13 cellular contexts compared by ENCODE assay signal in genomic region chr1:161018631-161018930, GRCh38. TPM values are rescaled to one million over a fixed set of nuclear protein-coding genes. Genes with fewer than 3 reads are reported as not detected.
DNase-seq lines count a peak whose midpoint lies in the region; ATAC-seq and TF ChIP-seq lines count a peak whose summit lies in the region.
"Had no signal": no experiment of that assay in that cellular context is flagged by ENCODE, and none has a peak within 500 bp of the region (broad histone marks: within the 10 kb centered on the region; RNA-seq: fewer than 3 reads in every experiment).

No MANE protein-coding gene starts in this region.

- H3K9me2 ChIP-seq in PC-3 (replicated peaks; ENCODE audit: low read length) = no peaks in the 10 kb centered on the region

- H3F3A ChIP-seq in PC-3 (ENCODE audit: low read length, unreplicated experiment) = peaks cover 4% of the 10 kb centered on the region

- H3K9me3 ChIP-seq in PC-3 (ENCODE audit: low read length) (no peaks in the 10 kb centered on the region), muscle layer of duodenum (ENCODE audit: control insufficient read depth in 1 of 2, low read length in 2 of 2) (no peaks in the 10 kb centered on the region)

- H2AFZ ChIP-seq in PC-3 (ENCODE audit: low read length) = no peak overlapping the region

- BruUV-seq in PC-3 (replicated peaks; lab: Mats Ljungman, UMichigan) = no TSS peak

- H3K9me3 Mint-ChIP-seq in CD14-positive monocyte = peaks cover 0 to 2% (median 0%) of the 10 kb centered on the region in 7 donors

- H3K4me3 Mint-ChIP-seq in CD14-positive monocyte = peak overlapping the region in 1 of 2 donors; percentile 93

- no peaks in the 10 kb centered on the region for H3K27me3 ChIP-seq in PC-3 (ENCODE audit: low read length)
- no peaks in the 10 kb centered on the region for H3K27me3 ChIP-seq in muscle layer of duodenum (ENCODE audit: low read depth, low read length)

- peaks cover 1 to 12% (median 2%) of the 10 kb centered on the region in 3 donors for H3K27me3 Mint-ChIP-seq in CD14-positive monocyte (ENCODE audit: low read depth in 3 of 3)

- peak overlapping the region; percentile 17 to 94 (median 75) for H3K27ac Mint-ChIP-seq in CD14-positive monocyte

- H3K4me1 ChIP-seq in PC-3 (ENCODE audit: insufficient read depth, low read length) (peaks cover 57% of the 10 kb centered on the region), muscle layer of duodenum (ENCODE audit: control insufficient read depth in 1 of 2, insufficient read depth in 2 of 2, low read length in 2 of 2) (peaks cover 12 to 13% of the 10 kb centered on the region in 2 donors)

- no peak for TF ChIP-seq CTCF in CD14-positive monocyte (IDR thresholded peaks at IDR 0.05)
- no peak for TF ChIP-seq CTCF in PC-3 (conservative IDR thresholded peaks at IDR 0.05; ENCODE audit: low read depth, low read length)

- CTCF ChIA-PET in PC-3 (lab: Charles Lee) = no interaction called here

- POLR2A ChIA-PET in PC-3 (lab: Charles Lee; ENCODE audit: unreplicated experiment) = no interaction called here

- no peak overlapping the region for H3K9ac ChIP-seq in PC-3 (ENCODE audit: low read length)

- intact Hi-C loops in CD14-positive monocyte (cut with micrococcal nuclease) (no loop called here), PC-3 (cut with micrococcal nuclease) (no loop called here)

- peak overlapping the region; percentile 95 for H3K4me2 ChIP-seq in PC-3 (ENCODE audit: low read length)

- H3K79me2 ChIP-seq in PC-3 (ENCODE audit: low read length) = peaks cover 64% of the 10 kb centered on the region

- ATAC-seq in PC-3 = no peak
- ATAC-seq in GM21786 (IDR thresholded peaks at IDR 0.05; ENCODE audit: unreplicated experiment) = no peak
- ATAC-seq: left colon had no signal

- H3K4me3 ChIP-seq in PC-3 (ENCODE audit: low read length) (peak overlapping the region; percentile 88), muscle layer of duodenum (ENCODE audit: low read depth in 1 of 2, low read length in 2 of 2) (no peak overlapping the region)

- H3K36me3 ChIP-seq in PC-3 (ENCODE audit: low read depth, low read length) (no peaks in the 10 kb centered on the region; the same call in 1 of the 2 replicates), muscle layer of duodenum (ENCODE audit: control insufficient read depth in 1 of 2, insufficient read depth in 2 of 2, low read length in 2 of 2) (no peaks in the 10 kb centered on the region)

- DNase-seq in CD14-positive monocyte (ENCODE audit: low spot score) (no peak), PC-3 (no peak), epithelial cell of prostate (ENCODE audit: low read depth, low spot score) (no peak), NCI-H1048 (lab: John Stamatoyannopoulos, UW) (no peak)
- DNase-seq in effector CD4-positive, alpha-beta T cell = no peak
- DNase-seq in stimulated activated CD4-positive, alpha-beta T cell treated with anti-CD3 and anti-CD28 coated beads, Interleukin-15, amount 100 ng/mL, for 24 hours = no peak
- DNase-seq: activated CD4-positive, CD25-positive, alpha-beta regulatory T cell; dermis blood vessel endothelial cell; DMS79; left colon; NCI-H2107 had no signal

- peaks cover 3 to 8% of the 10 kb centered on the region in 2 donors for H3K36me3 Mint-ChIP-seq in CD14-positive monocyte

- H4K20me1 ChIP-seq in PC-3 (ENCODE audit: low read length) = peaks cover 41% of the 10 kb centered on the region

- H3K27ac ChIP-seq in PC-3 (ENCODE audit: low read length) (no peak overlapping the region), epithelial cell of prostate (peak overlapping the region; percentile 96), muscle layer of duodenum (ENCODE audit: low read length) (peak overlapping the region; percentile 14)

- peaks cover 61% of the 10 kb centered on the region for H3K4me1 Mint-ChIP-seq in CD14-positive monocyte

RNA-seq across cellular contexts. Expression of gene F11R, which starts 2.4 kb away (rescaled TPM):
- polyA plus RNA-seq in CD14-positive monocyte = 10 to 100 TPM; 35.9 to 58.0 TPM
- total RNA-seq in PC-3 (2014; rRNA removed) = 69.2 and 81.5 TPM in 2 replicates

RNA-seq across cellular contexts. Expression of gene TSTD1, which starts 20.2 kb away (rescaled TPM):
- 10 to 100 TPM; 11.8 to 20.3 TPM for polyA plus RNA-seq in CD14-positive monocyte
- total RNA-seq in PC-3 (2014; rRNA removed) = 10.2 and 16.5 TPM in 2 replicates

RNA-seq across cellular contexts. Expression of gene USF1, which starts 27.2 kb away (rescaled TPM):
- 10 to 100 TPM in 1 of 2 donors, 1 to 10 TPM in 1; 6.3 to 25.5 TPM for polyA plus RNA-seq in CD14-positive monocyte
- total RNA-seq in PC-3 (2014; rRNA removed) = 111 and 113 TPM in 2 replicates

RNA-seq across cellular contexts. Expression of gene ARHGAP30, which starts 51.1 kb away (rescaled TPM):
- polyA plus RNA-seq in CD14-positive monocyte = 100 to 1,000 TPM; 101 to 140 TPM
- total RNA-seq in PC-3 (2014; rRNA removed) = 0.12 and 0.55 TPM in 2 replicates
- total RNA-seq: dermis blood vessel endothelial cell had no signal
